9 cellular contexts compared by ENCODE assay signal in genomic region chr3:50292924-50293801, GRCh38. TPM values are rescaled to one million over a fixed set of nuclear protein-coding genes. Genes with fewer than 3 reads are reported as not detected.
DNase-seq lines count a peak whose midpoint lies in the region; ATAC-seq and TF ChIP-seq lines count a peak whose summit lies in the region.
"Had no signal": no experiment of that assay in that cellular context is flagged by ENCODE, and none has a peak within 500 bp of the region (broad histone marks: within the 10 kb centered on the region; RNA-seq: fewer than 3 reads in every experiment).

No MANE protein-coding gene starts in this region.

- H3K27ac ChIP-seq in brain microvascular endothelial cell: no peak overlapping the region

- no peaks in the 10 kb centered on the region for H3K27me3 ChIP-seq in brain microvascular endothelial cell (replicated peaks)

- H3K4me3 ChIP-seq in brain microvascular endothelial cell (ENCODE audit: low read depth, low read length): peak overlapping the region; percentile 45

- peak overlapping the region; percentile 99 for H3K27ac Mint-ChIP-seq in type B pancreatic cell

- H3K36me3 ChIP-seq in brain microvascular endothelial cell (replicated peaks): peaks cover 19% of the 10 kb centered on the region

- no peak for ATAC-seq in HG02870 (IDR thresholded peaks at IDR 0.05; ENCODE audit: unreplicated experiment)

- H3K4me3 Mint-ChIP-seq in type B pancreatic cell: peak overlapping the region; percentile 91

- H3K9me3 Mint-ChIP-seq in type B pancreatic cell: no peaks in the 10 kb centered on the region

- H3K36me3 Mint-ChIP-seq in type B pancreatic cell: no peaks in the 10 kb centered on the region

- H3K4me1 Mint-ChIP-seq in type B pancreatic cell (ENCODE audit: unreplicated experiment): peaks cover 13% of the 10 kb centered on the region

- TF ChIP-seq CTCF in brain microvascular endothelial cell (IDR thresholded peaks at IDR 0.05; ENCODE audit: low read depth, low read length, missing control alignments) (no peak), type B pancreatic cell (conservative IDR thresholded peaks at IDR 0.05) (no peak)

- in situ Hi-C loops in brain microvascular endothelial cell (cut with HindIII; ENCODE audit: low pct_ligation_motif_present, low sequenced_read_pairs): no loop called here

- DNase-seq in activated effector memory CD4-positive, alpha-beta T cell treated with anti-CD3 and anti-CD28 coated beads, Interleukin-2, amount 50 U/mL, for 16 hours: peak; percentile 62
- no peak for DNase-seq in activated effector memory CD4-positive, alpha-beta T cell treated with Interleukin-2 at 50 U/mL for 16 hours
- no peak for DNase-seq in brain microvascular endothelial cell
- peak; percentile 66 for DNase-seq in medulla oblongata (ENCODE audit: extremely low spot score)
- DNase-seq in type B pancreatic cell (ENCODE audit: extremely low spot score, unreplicated experiment): no peak
- no peak for DNase-seq in D341Med (ENCODE audit: low spot score)
- no peak for DNase-seq in activated CD8-positive, alpha-beta memory T cell treated with anti-CD3 and anti-CD28 coated beads, Interleukin-2, amount 50 U/mL, for 4 hours

- no peaks in the 10 kb centered on the region for H3K27me3 Mint-ChIP-seq in type B pancreatic cell

RNA-seq across cellular contexts. Expression of gene IFRD2, which starts 0.9 kb away (rescaled TPM):
- total RNA-seq in type B pancreatic cell (ENCODE audit: low replicate concordance): 60.9 and 80.5 TPM in 2 replicates

RNA-seq across cellular contexts. Expression of gene HYAL3, which starts 6.0 kb away (rescaled TPM):
- 2.9 and 4.0 TPM in 2 replicates for total RNA-seq in type B pancreatic cell (ENCODE audit: low replicate concordance)

RNA-seq across cellular contexts. Expression of gene NAA80, which starts 6.0 kb away (rescaled TPM):
- total RNA-seq in type B pancreatic cell (ENCODE audit: low replicate concordance): 12.9 and 13.0 TPM in 2 replicates

RNA-seq across cellular contexts. Expression of gene HYAL1, which starts 10.2 kb away (rescaled TPM):
- total RNA-seq in type B pancreatic cell (ENCODE audit: low replicate concordance): 2.3 and 3.7 TPM in 2 replicates

RNA-seq across cellular contexts. Expression of gene LSMEM2, which starts 14.3 kb away (rescaled TPM):
- total RNA-seq in type B pancreatic cell (ENCODE audit: low replicate concordance): not detected in 2 replicates
- total RNA-seq: pulmonary artery endothelial cell had no signal

Comparison
In these comparisons a context has a peak if more than half of its experiments do, and no peak if none do; other contexts are left out.
1. DNase-seq: peak in activated effector memory CD4-positive, alpha-beta T cell treated with anti-CD3 and anti-CD28 coated beads, Interleukin-2, amount 50 U/mL, for 16 hours (single experiment) and medulla oblongata (single experiment); none in activated effector memory CD4-positive, alpha-beta T cell treated with Interleukin-2 at 50 U/mL for 16 hours (single experiment), brain microvascular endothelial cell (single experiment), type B pancreatic cell (single experiment), D341Med (single experiment) and activated CD8-positive, alpha-beta memory T cell treated with anti-CD3 and anti-CD28 coated beads, Interleukin-2, amount 50 U/mL, for 4 hours (single experiment).